ENCODE assay signal across 7 cellular contexts in genomic region chr5:91311168-91311696, GRCh38.
DNase-seq lines count a peak whose midpoint lies in the region; ATAC-seq and TF ChIP-seq lines count a peak whose summit lies in the region.

No MANE protein-coding gene starts in this region.

- no peak overlapping the region for H3K4me3 ChIP-seq in HUES6 (ENCODE audit: low read depth, low read length)
- no peak overlapping the region for H3K4me3 ChIP-seq in dorsolateral prefrontal cortex

- ATAC-seq in GM21526 (IDR thresholded peaks at IDR 0.05; ENCODE audit: low FRiP score, unreplicated experiment) (peak; percentile 9), GM19463 (IDR thresholded peaks at IDR 0.05; ENCODE audit: unreplicated experiment) (no peak)
- ATAC-seq in stimulated activated naive B cell treated with anti-CD40 and anti-IgM and Interleukin-4, amounts not matched to agents 10 μg/mL and 1 μg/mL and 100 μg/mL, for 72 hours (replicated peaks): peak; percentile 6 to 21

- H3K9me3 Mint-ChIP-seq in stimulated activated naive B cell treated with anti-CD40 and anti-IgM and Interleukin-4, amounts not matched to agents 10 μg/mL and 1 μg/mL and 100 μg/mL, for 72 hours: peaks cover 0 to 3% of the 10 kb centered on the region in 2 donors

- no peaks in the 10 kb centered on the region for H3K27me3 Mint-ChIP-seq in stimulated activated naive B cell treated with anti-CD40 and anti-IgM and Interleukin-4, amounts not matched to agents 10 μg/mL and 1 μg/mL and 100 μg/mL, for 72 hours

- H3K27me3 ChIP-seq in HUES6 (ENCODE audit: control insufficient read depth, insufficient read depth, low read length): no peaks in the 10 kb centered on the region
- no peaks in the 10 kb centered on the region for H3K27me3 ChIP-seq in dorsolateral prefrontal cortex

- intact Hi-C loops in dorsolateral prefrontal cortex (cut with DNase I): no loop called here

- no peak overlapping the region for H3K4me3 Mint-ChIP-seq in stimulated activated naive B cell treated with anti-CD40 and anti-IgM and Interleukin-4, amounts not matched to agents 10 μg/mL and 1 μg/mL and 100 μg/mL, for 72 hours

- no peak for TF ChIP-seq CTCF in dorsolateral prefrontal cortex (IDR thresholded peaks at IDR 0.05 in 54 of 56, conservative IDR thresholded peaks at IDR 0.05 in 2 of 56; ENCODE audit: low read depth in 1 of 56, partially characterized antibody in 56 of 56)

- H3K27ac ChIP-seq in HUES6 (ENCODE audit: low read depth, low read length) (peak overlapping the region; percentile 31; the same call in 1 of the 2 replicates), dorsolateral prefrontal cortex (peak overlapping the region in 46 of 59 donors; percentile 5 to 85 (median 60))

- DNase-seq in dorsolateral prefrontal cortex (no peak), cerebellar cortex (ENCODE audit: low spot score) (no peak)
- no peak for DNase-seq in stimulated activated naive B cell treated with anti-CD40 and anti-IgM and Interleukin-4, amounts not matched to agents 10 μg/mL and 1 μg/mL and 100 μg/mL, for 72 hours
- DNase-seq in activated CD4-positive, CD25-positive, alpha-beta regulatory T cell (lab: John Stamatoyannopoulos, UW): no peak

- H3K36me3 Mint-ChIP-seq in stimulated activated naive B cell treated with anti-CD40 and anti-IgM and Interleukin-4, amounts not matched to agents 10 μg/mL and 1 μg/mL and 100 μg/mL, for 72 hours: no peaks in the 10 kb centered on the region

- H3K4me1 ChIP-seq in HUES6 (ENCODE audit: control insufficient read depth, insufficient read depth, low read length): peaks cover 25% of the 10 kb centered on the region

- H3K4me1 Mint-ChIP-seq in stimulated activated naive B cell treated with anti-CD40 and anti-IgM and Interleukin-4, amounts not matched to agents 10 μg/mL and 1 μg/mL and 100 μg/mL, for 72 hours: peaks cover 42 to 54% of the 10 kb centered on the region in 2 donors

- no peak overlapping the region for H3K9ac ChIP-seq in HUES6 (ENCODE audit: low read length)

- peak overlapping the region; percentile 68 for H3K27ac Mint-ChIP-seq in stimulated activated naive B cell treated with anti-CD40 and anti-IgM and Interleukin-4, amounts not matched to agents 10 μg/mL and 1 μg/mL and 100 μg/mL, for 72 hours

- no peaks in the 10 kb centered on the region for H3K9me3 ChIP-seq in HUES6 (ENCODE audit: control insufficient read depth, insufficient read depth, low read depth, low read length)

- H3K36me3 ChIP-seq in HUES6 (ENCODE audit: control insufficient read depth, insufficient read depth, low read length): no peaks in the 10 kb centered on the region
